Comparison of ENCODE assay signal across 17 cellular contexts in genomic region chr7:19410096-19410495, GRCh38.
"Had no signal": no experiment of that assay in that cellular context is flagged by ENCODE, and none has a peak within 500 bp of the region (broad histone marks: within the 10 kb centered on the region; RNA-seq: fewer than 3 reads in every experiment).

No MANE protein-coding gene starts in this region.

- H3K27ac ChIP-seq: neutrophil, transverse colon, WERI-Rb-1 had no signal

- H3K36me3 ChIP-seq: neutrophil, transverse colon, WERI-Rb-1 had no signal

- H3K9me3 ChIP-seq: neutrophil, transverse colon had no signal

- DNase-seq: activated CD4-positive, alpha-beta T cell treated with anti-CD3 and anti-CD28 coated beads for 36 hours; activated CD8-positive, alpha-beta memory T cell treated with anti-CD3 and anti-CD28 coated beads, Interleukin-2, amount 50 U/mL, for 4 hours; activated CD8-positive, alpha-beta T cell treated with anti-CD3 and anti-CD28 coated beads for 36 hours; activated T-cell treated with anti-CD3 and anti-CD28 coated beads, Interleukin-2, amount 50 U/mL, for 72 hours; caudate nucleus; cortex of kidney; effector CD8-positive, alpha-beta T cell; glutamatergic neuron; immature natural killer cell; left colon; naive thymus-derived CD8-positive, alpha-beta T cell; retina; small intestine; T-helper 1 cell; transverse colon; WERI-Rb-1 had no signal

- H3K27me3 ChIP-seq: neutrophil, transverse colon had no signal

- H3K4me1 ChIP-seq: transverse colon had no signal

- H3K4me3 ChIP-seq: transverse colon had no signal
